ENCODE assay signal across 8 cellular contexts in genomic region chr2:202375006-202375610, GRCh38. TPM values are rescaled to one million over a fixed set of nuclear protein-coding genes. Genes with fewer than 3 reads are reported as not detected.
DNase-seq lines count a peak whose midpoint lies in the region; ATAC-seq, FAIRE-seq and TF ChIP-seq lines count a peak whose summit lies in the region.

No MANE protein-coding gene starts in this region.

- peaks cover 4% of the 10 kb centered on the region for H3K27me3 ChIP-seq in mononuclear cell (ENCODE audit: insufficient read depth, low read length)

- H3K4me1 ChIP-seq in mononuclear cell (ENCODE audit: insufficient read depth, low read length) = peaks cover 22% of the 10 kb centered on the region

- TF ChIP-seq POLR2A in GM12892 (IDR thresholded peaks at IDR 0.05; ENCODE audit: low read depth, low read length) = no peak

- H3K4me3 ChIP-seq in epithelial cell of esophagus (ENCODE audit: low read length) = peak overlapping the region; percentile 85
- peak overlapping the region; percentile 78 for H3K4me3 ChIP-seq in mononuclear cell (ENCODE audit: low read length)

- no peak for ATAC-seq in HG03521 (IDR thresholded peaks at IDR 0.05; ENCODE audit: unreplicated experiment)
- no peak for ATAC-seq in HG03342 (IDR thresholded peaks at IDR 0.05; ENCODE audit: unreplicated experiment)

- H3K9me3 ChIP-seq in mononuclear cell (ENCODE audit: low read depth, low read length) = no peaks in the 10 kb centered on the region

- TF ChIP-seq CTCF in epithelial cell of esophagus (IDR thresholded peaks at IDR 0.05; ENCODE audit: insufficient read depth, low read depth, low read length, missing control alignments) = no peak

- peak; percentile 68 for FAIRE-seq in GM12892 (lab: Jason Lieb, UNC)

- DNase-seq in GM12892 (ENCODE audit: insufficient read length) = peak; percentile 13
- peak; percentile 56 for DNase-seq in NCI-H345 treated with DMSO at 0.1 percent for 48 hours (lab: John Stamatoyannopoulos, UW; ENCODE audit: unreplicated experiment)
- DNase-seq in activated T-cell treated with anti-CD3 and anti-CD28 coated beads for 1 hour (ENCODE audit: low read depth) = peak; percentile 28
- peak; percentile 59 for DNase-seq in epithelial cell of esophagus (ENCODE audit: low read depth)
- peak; percentile 29 to 37 for DNase-seq in stimulated activated CD8-positive, alpha-beta memory T cell treated with anti-CD3 and anti-CD28 coated beads, Interleukin-15, amount 100 ng/mL, for 48 hours (ENCODE audit: low read depth in 2 of 2)

RNA-seq across cellular contexts. Expression of gene BMPR2, which starts 1.0 kb away (rescaled TPM):
- polyA plus RNA-seq in GM12892 (2012; ENCODE audit: missing spikeins) = 14.5 TPM
- 12.9 TPM for total RNA-seq in mononuclear cell
